19 cellular contexts compared by ENCODE assay signal in genomic region chr10:22733992-22734391, GRCh38.
"Had no signal": no experiment of that assay in that cellular context is flagged by ENCODE, and none has a peak within 500 bp of the region (broad histone marks: within the 10 kb centered on the region; RNA-seq: fewer than 3 reads in every experiment).

No MANE protein-coding gene starts in this region.

- H3K27me3 ChIP-seq: foreskin keratinocyte, gastroesophageal sphincter, heart left ventricle, hepatocyte, pancreas, right lobe of liver, transverse colon, vagina had no signal

- H3K4me3 ChIP-seq: gastroesophageal sphincter, heart left ventricle, hepatocyte, lung, pancreas, right lobe of liver, transverse colon, vagina had no signal

- H3K79me2 ChIP-seq: hepatocyte had no signal

- H3K27ac ChIP-seq: epithelial cell of prostate, foreskin keratinocyte, gastroesophageal sphincter, heart left ventricle, hepatocyte, pancreas, right lobe of liver, transverse colon, vagina had no signal

- H2AFZ ChIP-seq: hepatocyte had no signal

- H3K9me3 ChIP-seq: gastroesophageal sphincter, heart left ventricle, pancreas, right lobe of liver, transverse colon, vagina had no signal

- H3K4me1 ChIP-seq: foreskin keratinocyte, gastroesophageal sphincter, pancreas, right lobe of liver, transverse colon, vagina had no signal

- DNase-seq: effector CD8-positive, alpha-beta T cell; endodermal cell; foreskin keratinocyte; heart left ventricle; kidney; natural killer cell; occipital lobe; pancreas; right lobe of liver; small intestine; stimulated activated CD4-positive, alpha-beta T cell treated with anti-CD3 and anti-CD28 coated beads, Interleukin-15, amount 100 ng/mL, for 24 hours; stimulated activated CD4-positive, alpha-beta T cell treated with anti-CD3 and anti-CD28 coated beads, Interleukin-2, amount 100 ng/mL, for 48 hours; stimulated activated naive B cell treated with anti-CD40 and anti-IgM and Interleukin-4, amounts not matched to agents 10 μg/mL and 1 μg/mL and 100 μg/mL, for 72 hours; transverse colon had no signal

- H3K4me2 ChIP-seq: hepatocyte had no signal

- H3K36me3 ChIP-seq: gastroesophageal sphincter, heart left ventricle, pancreas, right lobe of liver, transverse colon, vagina had no signal
